Comparison of ENCODE assay signal across 3 cellular contexts in the genomic region with DNA sequence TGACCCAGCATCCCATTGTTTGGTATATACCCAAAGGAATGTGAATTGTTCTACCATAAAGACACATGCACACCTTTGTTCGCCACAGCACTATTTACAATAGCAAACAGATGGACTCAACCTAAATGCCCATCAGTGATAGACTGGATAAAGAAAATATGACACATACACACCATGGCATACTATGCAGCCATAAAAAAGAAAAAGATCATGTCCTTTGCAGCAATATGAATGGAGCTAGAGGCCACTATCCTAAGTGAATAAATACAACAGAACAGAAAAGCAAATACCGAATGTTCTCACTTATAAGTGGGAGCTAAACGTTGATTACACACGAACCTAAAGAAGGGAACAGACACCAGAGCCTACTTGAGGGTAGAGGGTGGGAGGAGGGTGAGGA.
A peak's percentile ranks its signal among the peaks of the same experiment; 100 is the strongest.
TF ChIP-seq lines count a peak whose summit lies in the region.

No MANE protein-coding gene starts in this region.

TF ChIP-seq in A549, 52 proteins besides CTCF, POLR2A, EP300 and RAD21:
- TF ChIP-seq EHF (CRISPR knock-in tag; IDR thresholded peaks at IDR 0.05) (no peak), CBX2 (IDR thresholded peaks at IDR 0.05; ENCODE audit: borderline replicate concordance, low read depth) (no peak), TFCP2L1 (CRISPR knock-in tag; IDR thresholded peaks at IDR 0.05) (no peak)
- TF ChIP-seq, protein P1, sequence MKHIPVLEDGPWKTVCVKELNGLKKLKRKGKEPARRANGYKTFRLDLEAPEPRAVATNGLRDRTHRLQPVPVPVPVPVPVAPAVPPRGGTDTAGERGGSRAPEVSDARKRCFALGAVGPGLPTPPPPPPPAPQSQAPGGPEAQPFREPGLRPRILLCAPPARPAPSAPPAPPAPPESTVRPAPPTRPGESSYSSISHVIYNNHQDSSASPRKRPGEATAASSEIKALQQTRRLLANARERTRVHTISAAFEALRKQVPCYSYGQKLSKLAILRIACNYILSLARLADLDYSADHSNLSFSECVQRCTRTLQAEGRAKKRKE (CRISPR knock-in tag; IDR thresholded peaks at IDR 0.05; ENCODE audit: low read depth): no peak

TF ChIP-seq in HEK293, 187 proteins besides CTCF, POLR2A, EP300 and RAD21:
- TF ChIP-seq, protein P2, sequence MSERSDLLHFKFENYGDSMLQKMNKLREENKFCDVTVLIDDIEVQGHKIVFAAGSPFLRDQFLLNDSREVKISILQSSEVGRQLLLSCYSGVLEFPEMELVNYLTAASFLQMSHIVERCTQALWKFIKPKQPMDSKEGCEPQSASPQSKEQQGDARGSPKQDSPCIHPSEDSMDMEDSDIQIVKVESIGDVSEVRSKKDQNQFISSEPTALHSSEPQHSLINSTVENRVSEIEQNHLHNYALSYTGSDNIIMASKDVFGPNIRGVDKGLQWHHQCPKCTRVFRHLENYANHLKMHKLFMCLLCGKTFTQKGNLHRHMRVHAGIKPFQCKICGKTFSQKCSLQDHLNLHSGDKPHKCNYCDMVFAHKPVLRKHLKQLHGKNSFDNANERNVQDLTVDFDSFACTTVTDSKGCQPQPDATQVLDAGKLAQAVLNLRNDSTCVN (tag by site-specific recombination; optimal IDR thresholded peaks at IDR 0.05): no peak
- peak; percentile 63 for TF ChIP-seq ZNF146 (tag by site-specific recombination; IDR thresholded peaks at IDR 0.05)
- TF ChIP-seq ZNF600 (tag by site-specific recombination; IDR thresholded peaks at IDR 0.05): no peak
- no peak for TF ChIP-seq ZNF670 (tag by site-specific recombination; IDR thresholded peaks at IDR 0.05; ENCODE audit: low read depth)

TF ChIP-seq in K562, 482 proteins besides CTCF, POLR2A, EP300 and RAD21:
- TF ChIP-seq POLR2G (IDR thresholded peaks at IDR 0.05; ENCODE audit: low read depth, low read length): no peak
- TF ChIP-seq ZNF146 (CRISPR knock-in tag; IDR thresholded peaks at IDR 0.05; ENCODE audit: unreplicated experiment): peak; percentile 75
TF ChIP-seq in K562: peak in this region for 1.
